ENCODE assay signal across 8 cellular contexts in the genomic region with DNA sequence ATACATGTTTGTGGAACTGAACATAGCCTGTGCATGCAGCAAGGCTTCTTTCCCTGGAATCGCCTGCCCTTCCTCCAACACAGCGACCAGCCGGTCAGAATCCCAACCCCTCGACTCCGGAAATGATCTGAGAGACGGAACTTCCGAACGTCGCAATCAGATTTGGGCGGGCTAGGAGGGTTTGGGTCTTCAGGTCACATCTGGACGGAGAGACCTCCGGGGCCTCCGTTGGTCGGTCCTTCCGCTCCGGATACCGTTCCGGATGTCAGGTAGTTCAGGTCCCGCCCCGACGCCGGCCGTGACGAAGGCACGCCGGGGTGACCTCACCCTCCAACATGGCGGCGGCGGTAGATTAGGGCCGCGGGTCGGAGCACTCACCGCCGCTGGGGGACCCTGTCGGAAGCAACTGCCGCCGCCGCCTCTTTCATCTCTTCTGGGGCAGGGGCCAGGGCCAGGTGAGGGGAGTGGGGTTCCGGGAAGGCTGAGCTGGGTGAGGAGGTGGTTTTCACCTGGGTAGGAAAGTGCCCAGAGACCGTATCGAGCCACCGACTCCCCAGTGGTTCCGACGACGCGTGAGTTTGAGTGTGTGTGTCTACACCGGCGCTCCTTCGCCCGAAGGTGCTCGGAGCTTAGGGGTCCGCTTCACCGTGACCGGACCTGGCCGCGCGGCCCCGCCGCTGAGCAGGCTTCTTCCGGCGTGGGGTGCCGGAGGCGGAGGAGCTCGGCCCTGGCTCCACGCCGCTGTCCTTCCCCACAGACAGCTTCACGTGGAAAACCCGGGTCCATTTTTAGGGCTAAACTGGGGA. TPM values are rescaled to one million over a fixed set of nuclear protein-coding genes. Genes with fewer than 3 reads are reported as not detected.
A peak's percentile ranks its signal among the peaks of the same experiment; 100 is the strongest.
DNase-seq lines count a peak whose midpoint lies in the region; ATAC-seq and TF ChIP-seq lines count a peak whose summit lies in the region.

A gene with protein sequence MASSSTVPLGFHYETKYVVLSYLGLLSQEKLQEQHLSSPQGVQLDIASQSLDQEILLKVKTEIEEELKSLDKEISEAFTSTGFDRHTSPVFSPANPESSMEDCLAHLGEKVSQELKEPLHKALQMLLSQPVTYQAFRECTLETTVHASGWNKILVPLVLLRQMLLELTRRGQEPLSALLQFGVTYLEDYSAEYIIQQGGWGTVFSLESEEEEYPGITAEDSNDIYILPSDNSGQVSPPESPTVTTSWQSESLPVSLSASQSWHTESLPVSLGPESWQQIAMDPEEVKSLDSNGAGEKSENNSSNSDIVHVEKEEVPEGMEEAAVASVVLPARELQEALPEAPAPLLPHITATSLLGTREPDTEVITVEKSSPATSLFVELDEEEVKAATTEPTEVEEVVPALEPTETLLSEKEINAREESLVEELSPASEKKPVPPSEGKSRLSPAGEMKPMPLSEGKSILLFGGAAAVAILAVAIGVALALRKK (plus strand): TSS at position 326 of the 806 bp plus-strand sequence. CDS start 16,955 bp downstream, outside the sequence.

- intact Hi-C loops in CD8-positive, alpha-beta T cell (cut with DNase I, micrococcal nuclease) = loop anchor here (1.0 to 5.0 kb wide), 6 partner anchors 10 to 554 kb away; a partner anchor contains a TSS
- intact Hi-C loops in lower lobe of right lung (cut with DNase I) = no loop called here

- no peaks in the 10 kb centered on the region for H3K27me3 ChIP-seq in CD8-positive, alpha-beta T cell (ENCODE audit: insufficient read depth, low read length)
- no peaks in the 10 kb centered on the region for H3K27me3 ChIP-seq in lower lobe of right lung (ENCODE audit: low read depth)

- peak within 1 kb of the TSS; percentile 92 for H3K4me3 Mint-ChIP-seq in CD8-positive, alpha-beta T cell

- H3K27me3 Mint-ChIP-seq in CD8-positive, alpha-beta T cell (ENCODE audit: low read depth) = no peaks in the 10 kb centered on the region

- no peaks in the 10 kb centered on the region for H3K9me3 Mint-ChIP-seq in CD8-positive, alpha-beta T cell

- peak within 1 kb of the TSS; percentile 98 for H3K27ac ChIP-seq in CD8-positive, alpha-beta T cell (ENCODE audit: low read depth, low read length)
- H3K27ac ChIP-seq in lower lobe of right lung = peak within 1 kb of the TSS; percentile 100

- H3K36me3 Mint-ChIP-seq in CD8-positive, alpha-beta T cell = peaks cover 24% of the 10 kb centered on the region

- TF ChIP-seq CTCF in CD8-positive, alpha-beta T cell (IDR thresholded peaks at IDR 0.05) = no peak
- no peak for TF ChIP-seq CTCF in lower lobe of right lung (IDR thresholded peaks at IDR 0.05)

- peak; percentile 73 to 90 (median 86) for DNase-seq in CD8-positive, alpha-beta T cell
- DNase-seq in HPDE6-E6E7 (ENCODE audit: extremely low spot score) (peak; percentile 80), NK-92 (lab: John Stamatoyannopoulos, UW; ENCODE audit: unreplicated experiment) (peak; percentile 26), lower lobe of right lung (peak; percentile 96)
- peak; percentile 67 to 82 for DNase-seq in activated CD8-positive, alpha-beta memory T cell treated with anti-CD3 and anti-CD28 coated beads for 1 hour (ENCODE audit: extremely low read depth in 1 of 2, low read depth in 1 of 2)
- peak; percentile 83 for DNase-seq in effector CD4-positive, alpha-beta T cell
- peak; percentile 64 to 81 (median 68) for DNase-seq in stimulated activated CD4-positive, alpha-beta T cell treated with anti-CD3 and anti-CD28 coated beads, TNF-alpha, amount 100 ng/mL, for 1 hour (ENCODE audit: low read depth in 3 of 3, low spot score in 1 of 3)

- peak within 1 kb of the TSS; percentile 67 for H3K4me3 ChIP-seq in CD8-positive, alpha-beta T cell (ENCODE audit: low read depth, low read length)
- peak within 1 kb of the TSS; percentile 75 for H3K4me3 ChIP-seq in lower lobe of right lung

- POLR2A ChIA-PET in CD8-positive, alpha-beta T cell (lab: Charles Lee) = interaction anchor here (0.8 to 1.6 kb wide), 3 partner anchors 10 to 553 kb away, joined by 3 to 9 read pairs (median 4); a partner anchor contains a TSS

- peaks cover 29% of the 10 kb centered on the region for H3K4me1 Mint-ChIP-seq in CD8-positive, alpha-beta T cell (ENCODE audit: low read depth)

- ATAC-seq in CD8-positive, alpha-beta T cell = peak; percentile 92
- ATAC-seq in GM19455 (IDR thresholded peaks at IDR 0.05; ENCODE audit: unreplicated experiment) = peak; percentile 86
- ATAC-seq in lower lobe of right lung = peak; percentile 98

- peaks cover 21% of the 10 kb centered on the region for H3K4me1 ChIP-seq in CD8-positive, alpha-beta T cell (ENCODE audit: insufficient read depth, low read length)
- peaks cover 24% of the 10 kb centered on the region for H3K4me1 ChIP-seq in lower lobe of right lung

- no peaks in the 10 kb centered on the region for H3K9me3 ChIP-seq in CD8-positive, alpha-beta T cell (ENCODE audit: low read length)
- no peaks in the 10 kb centered on the region for H3K9me3 ChIP-seq in lower lobe of right lung

- no peaks in the 10 kb centered on the region for H3K36me3 ChIP-seq in CD8-positive, alpha-beta T cell (ENCODE audit: insufficient read depth, low read length)
- H3K36me3 ChIP-seq in lower lobe of right lung = no peaks in the 10 kb centered on the region

- peak within 1 kb of the TSS; percentile 98 for H3K27ac Mint-ChIP-seq in CD8-positive, alpha-beta T cell

- CTCF ChIA-PET in CD8-positive, alpha-beta T cell (lab: Charles Lee) = no interaction called here

RNA-seq across cellular contexts. Expression of the gene that starts here (rescaled TPM):
- total RNA-seq in CD8-positive, alpha-beta T cell = 1 to 10 TPM; 7.8 to 9.5 TPM
- 41.2 TPM for total RNA-seq in lower lobe of right lung

Comparison
In these comparisons a context has a peak if more than half of its experiments do, and no peak if none do; other contexts are left out.
1. Peak in every context shown above with its lines: DNase-seq, ATAC-seq, H3K4me3 ChIP-seq and H3K27ac ChIP-seq.
2. DNase-seq: peak in every context shown above with its lines; median percentile 96 in lower lobe of right lung; 86 in CD8-positive, alpha-beta T cell; 83 in effector CD4-positive, alpha-beta T cell; 80 in HPDE6-E6E7; 74 in activated CD8-positive, alpha-beta memory T cell treated with anti-CD3 and anti-CD28 coated beads for 1 hour; 68 in stimulated activated CD4-positive, alpha-beta T cell treated with anti-CD3 and anti-CD28 coated beads, TNF-alpha, amount 100 ng/mL, for 1 hour; 26 in NK-92.